16 cellular contexts compared by ENCODE assay signal in genomic region chr13:43448605-43449004, GRCh38.
DNase-seq lines count a peak whose midpoint lies in the region; ATAC-seq and TF ChIP-seq lines count a peak whose summit lies in the region.
"Had no signal": no experiment of that assay in that cellular context is flagged by ENCODE, and none has a peak within 500 bp of the region (broad histone marks: within the 10 kb centered on the region; RNA-seq: fewer than 3 reads in every experiment).

No MANE protein-coding gene starts in this region.

- TF ChIP-seq CTCF in HEK293 (tag by site-specific recombination; IDR thresholded peaks at IDR 0.05) (no peak), dorsolateral prefrontal cortex (IDR thresholded peaks at IDR 0.05 in 54 of 56, conservative IDR thresholded peaks at IDR 0.05 in 2 of 56; ENCODE audit: low read depth in 1 of 56, partially characterized antibody in 56 of 56) (no peak), BE2C (IDR thresholded peaks at IDR 0.05; ENCODE audit: low read depth, low read length) (no peak)

- POLR2A ChIA-PET in HEK293 (lab: Yijun Ruan, JAX), result no interaction called here

- CTCF ChIA-PET in HEK293 (lab: Yijun Ruan, JAX), result no interaction called here

- H3K4me3 ChIP-seq in HEK293 (ENCODE audit: low read depth, low read length) (no peak overlapping the region), dorsolateral prefrontal cortex (peak overlapping the region in 41 of 59 donors; percentile 0 to 53 (median 27)), BE2C (ENCODE audit: low read depth, low read length) (no peak overlapping the region)
- H3K4me3 ChIP-seq: GM23248, K562, Peyer's patch had no signal

- H3K36me3 ChIP-seq in HEK293 (ENCODE audit: control insufficient read depth in 2 of 2, insufficient read depth in 1 of 2, low read length in 2 of 2) (no peaks in the 10 kb centered on the region), BE2C (no peaks in the 10 kb centered on the region)
- H3K36me3 ChIP-seq: Peyer's patch had no signal

- intact Hi-C loops in dorsolateral prefrontal cortex (cut with DNase I), result no loop called here

- H3K4me1 ChIP-seq in HEK293 (ENCODE audit: control insufficient read depth, insufficient read depth, low read length), result no peaks in the 10 kb centered on the region
- H3K4me1 ChIP-seq in BE2C, result peaks cover 20% of the 10 kb centered on the region
- H3K4me1 ChIP-seq: Peyer's patch had no signal

- H3K27me3 ChIP-seq in dorsolateral prefrontal cortex, result no peaks in the 10 kb centered on the region
- H3K27me3 ChIP-seq in BE2C, result no peaks in the 10 kb centered on the region
- H3K27me3 ChIP-seq: Peyer's patch had no signal

- H3K27ac ChIP-seq in HEK293 (ENCODE audit: extremely low read depth, low read depth, low read length) (no peak overlapping the region), dorsolateral prefrontal cortex (peak overlapping the region in 36 of 59 donors; percentile 0 to 69 (median 34))
- H3K27ac ChIP-seq: GM23248, Peyer's patch had no signal

- ATAC-seq in HG02759 (IDR thresholded peaks at IDR 0.05; ENCODE audit: unreplicated experiment), result no peak
- ATAC-seq: K562 had no signal

- DNase-seq in dorsolateral prefrontal cortex, result peak in 5 of 10 donors; percentile 17 to 52 (median 41)
- peak; percentile 34 for DNase-seq in midbrain (lab: John Stamatoyannopoulos, UW)
- DNase-seq in superior temporal gyrus (ENCODE audit: extremely low spot score), result peak; percentile 70
- DNase-seq in UCSD-AML1 (lab: John Stamatoyannopoulos, UW; ENCODE audit: unreplicated experiment), result no peak
- no peak for DNase-seq in BE2C
- DNase-seq in NCI-H1436 (lab: John Stamatoyannopoulos, UW), result no peak
- DNase-seq: ACHN; CD4-positive, alpha-beta memory T cell; GM23248; NCI-H1694 treated with DMSO at 0.1 percent for 48 hours; NCI-H510A; Peyer's patch; Right ventricle myocardium superior had no signal

- no peaks in the 10 kb centered on the region for H3K9me3 ChIP-seq in HEK293 (ENCODE audit: control insufficient read depth, insufficient read depth, low read depth, low read length)
- no peaks in the 10 kb centered on the region for H3K9me3 ChIP-seq in BE2C
- H3K9me3 ChIP-seq: Peyer's patch had no signal

TF ChIP-seq in HEK293, 187 proteins besides CTCF, POLR2A, EP300 and RAD21:
- no peak for TF ChIP-seq ZNF404 (tag by site-specific recombination; IDR thresholded peaks at IDR 0.05)
- no peak for TF ChIP-seq ZNF558 (tag by site-specific recombination; IDR thresholded peaks at IDR 0.05)
- no peak for TF ChIP-seq ZNF133 (tag by site-specific recombination; IDR thresholded peaks at IDR 0.05)
- 0 out of 2 replicates have a peak, but pooled peaks have one; percentile 16 for TF ChIP-seq REST (tag by site-specific recombination; IDR thresholded peaks at IDR 0.05)

Comparison
In these comparisons a context has a peak if more than half of its experiments do, and no peak if none do; other contexts are left out.
1. H3K4me3 ChIP-seq: peak in dorsolateral prefrontal cortex (41 of 59); none in HEK293 (single experiment) and BE2C (single experiment).
2. DNase-seq: peak in midbrain (single experiment) and superior temporal gyrus (single experiment); none in UCSD-AML1 (single experiment), BE2C (single experiment) and NCI-H1436 (single experiment).